Comparison of ENCODE assay signal across 24 cellular contexts in genomic region chr13:41842029-41842428, GRCh38.
DNase-seq lines count a peak whose midpoint lies in the region; ATAC-seq, FAIRE-seq and TF ChIP-seq lines count a peak whose summit lies in the region.
"Had no signal": no experiment of that assay in that cellular context is flagged by ENCODE, and none has a peak within 500 bp of the region (broad histone marks: within the 10 kb centered on the region; RNA-seq: fewer than 3 reads in every experiment).

No MANE protein-coding gene starts in this region.

- peak; percentile 49 for DNase-seq in KBM-7
- peak; percentile 8 for DNase-seq in RCC 7860 (ENCODE audit: low spot score)
- no peak for DNase-seq in breast epithelium (ENCODE audit: low spot score in 2 of 2)
- DNase-seq in stimulated activated naive CD4-positive, alpha-beta T cell treated with Interleukin-2 at 50 U/mL for 16 hours (lab: John Stamatoyannopoulos, UW): no peak
- no peak for DNase-seq in activated CD4-positive, CD25-positive, alpha-beta regulatory T cell treated with anti-CD3 and anti-CD28 coated beads, Interleukin-2, amount 50 U/mL, for 72 hours
- DNase-seq: activated CD4-positive, alpha-beta T cell treated with anti-CD3 and anti-CD28 coated beads, Interleukin-2, amount 10 ng/mL, durations not matched to agents 24 days and 14 days; activated naive CD4-positive, alpha-beta T cell treated with anti-CD3 and anti-CD28 coated beads for 36 hours; activated T-cell treated with anti-CD3 and anti-CD28 coated beads for 4 hours; C1 segment of cervical spinal cord; effector memory CD8-positive, alpha-beta T cell; foreskin melanocyte; KG1; naive thymus-derived CD4-positive, alpha-beta T cell; NCI-H1436 treated with DMSO at 0.1 percent for 48 hours; NCI-H2227 treated with DMSO at 0.1 percent for 48 hours; NK-92 treated with Interleukin-12 subunit alpha and Interleukin-12 subunit beta, amount 100 ng/mL, for 24 hours; SHP77 treated with DMSO at 0.1 percent for 48 hours had no signal

- no peak for TF ChIP-seq POLR2A in breast epithelium (IDR thresholded peaks at IDR 0.05)

- peaks cover 54% of the 10 kb centered on the region for H3K36me3 Mint-ChIP-seq in nephron (ENCODE audit: low read depth)

- TF ChIP-seq CTCF in nephron (IDR thresholded peaks at IDR 0.05; ENCODE audit: unreplicated experiment in 3 of 3) (no peak), breast epithelium (IDR thresholded peaks at IDR 0.05) (no peak)

- no peak overlapping the region for H3K4me3 ChIP-seq in breast epithelium
- H3K4me3 ChIP-seq: tibial nerve had no signal

- no peaks in the 10 kb centered on the region for H3K4me1 ChIP-seq in breast epithelium
- H3K4me1 ChIP-seq: parathyroid adenoma had no signal

- no peaks in the 10 kb centered on the region for H3K27me3 ChIP-seq in breast epithelium
- H3K27me3 ChIP-seq: tibial nerve had no signal

- peaks cover 7% of the 10 kb centered on the region for H3K9me3 Mint-ChIP-seq in nephron
- H3K9me3 Mint-ChIP-seq: activated naive CD4-positive, alpha-beta T cell treated with anti-CD3 and anti-CD28 coated beads for 36 hours; effector memory CD8-positive, alpha-beta T cell; stimulated activated effector memory CD8-positive, alpha-beta T cell treated with anti-CD3 and anti-CD28 coated beads, Interleukin-12 subunit alpha, Interleukin-12 subunit beta, amount 100 ng/mL, for 72 hours had no signal

- H3K27me3 Mint-ChIP-seq in nephron (ENCODE audit: low read depth): no peaks in the 10 kb centered on the region
- H3K27me3 Mint-ChIP-seq: activated CD4-positive, alpha-beta T cell treated with anti-CD3 and anti-CD28 coated beads, Interleukin-2, amount 10 ng/mL, durations not matched to agents 24 days and 14 days; effector memory CD8-positive, alpha-beta T cell; naive thymus-derived CD4-positive, alpha-beta T cell had no signal

- no peak for ATAC-seq in GM18868 (IDR thresholded peaks at IDR 0.05; ENCODE audit: unreplicated experiment)
- ATAC-seq: effector memory CD8-positive, alpha-beta T cell; naive thymus-derived CD4-positive, alpha-beta T cell; stimulated activated effector memory CD8-positive, alpha-beta T cell treated with anti-CD3 and anti-CD28 coated beads, Interleukin-12 subunit alpha, Interleukin-12 subunit beta, amount 100 ng/mL, for 72 hours had no signal

- peak overlapping the region; percentile 51 to 91 (median 76) for H3K27ac Mint-ChIP-seq in nephron
- H3K27ac Mint-ChIP-seq: activated CD4-positive, alpha-beta T cell treated with anti-CD3 and anti-CD28 coated beads, Interleukin-2, amount 10 ng/mL, durations not matched to agents 24 days and 14 days; activated naive CD4-positive, alpha-beta T cell treated with anti-CD3 and anti-CD28 coated beads for 36 hours; effector memory CD8-positive, alpha-beta T cell; naive thymus-derived CD4-positive, alpha-beta T cell; stimulated activated effector memory CD8-positive, alpha-beta T cell treated with anti-CD3 and anti-CD28 coated beads, Interleukin-12 subunit alpha, Interleukin-12 subunit beta, amount 100 ng/mL, for 72 hours had no signal

- no peak overlapping the region for H3K4me3 Mint-ChIP-seq in nephron
- H3K4me3 Mint-ChIP-seq: activated CD4-positive, alpha-beta T cell treated with anti-CD3 and anti-CD28 coated beads, Interleukin-2, amount 10 ng/mL, durations not matched to agents 24 days and 14 days; activated naive CD4-positive, alpha-beta T cell treated with anti-CD3 and anti-CD28 coated beads for 36 hours; effector memory CD8-positive, alpha-beta T cell; naive thymus-derived CD4-positive, alpha-beta T cell; stimulated activated effector memory CD8-positive, alpha-beta T cell treated with anti-CD3 and anti-CD28 coated beads, Interleukin-12 subunit alpha, Interleukin-12 subunit beta, amount 100 ng/mL, for 72 hours had no signal

- peaks cover 12% of the 10 kb centered on the region for H3K4me1 Mint-ChIP-seq in nephron
- H3K4me1 Mint-ChIP-seq: stimulated activated effector memory CD8-positive, alpha-beta T cell treated with anti-CD3 and anti-CD28 coated beads, Interleukin-12 subunit alpha, Interleukin-12 subunit beta, amount 100 ng/mL, for 72 hours had no signal

- intact Hi-C loops in breast epithelium (cut with DNase I; ENCODE audit: low total_unique reads): no loop called here

- no peak overlapping the region for H3K27ac ChIP-seq in breast epithelium
- H3K27ac ChIP-seq: parathyroid adenoma, tibial nerve had no signal

- in situ Hi-C loops in KBM-7 (cut with MboI; ENCODE audit: low pct_unique_long_range_greater_than_20kb, low sequenced_read_pairs): no loop called here

- no peaks in the 10 kb centered on the region for H3K36me3 ChIP-seq in breast epithelium

- peak; percentile 8 for FAIRE-seq in RCC 7860 (lab: Jason Lieb, UNC)
- peak; percentile 80 for FAIRE-seq in endometrium (lab: Jason Lieb, UNC)
- FAIRE-seq: TTC549 had no signal

- no peaks in the 10 kb centered on the region for H3K9me3 ChIP-seq in breast epithelium

Comparison
In these comparisons a context has a peak if more than half of its experiments do, and no peak if none do; other contexts are left out.
1. DNase-seq: peak in KBM-7 (single experiment) and RCC 7860 (single experiment); none in breast epithelium (0 of 2), stimulated activated naive CD4-positive, alpha-beta T cell treated with Interleukin-2 at 50 U/mL for 16 hours (single experiment) and activated CD4-positive, CD25-positive, alpha-beta regulatory T cell treated with anti-CD3 and anti-CD28 coated beads, Interleukin-2, amount 50 U/mL, for 72 hours (single experiment).